In the genomic region with DNA sequence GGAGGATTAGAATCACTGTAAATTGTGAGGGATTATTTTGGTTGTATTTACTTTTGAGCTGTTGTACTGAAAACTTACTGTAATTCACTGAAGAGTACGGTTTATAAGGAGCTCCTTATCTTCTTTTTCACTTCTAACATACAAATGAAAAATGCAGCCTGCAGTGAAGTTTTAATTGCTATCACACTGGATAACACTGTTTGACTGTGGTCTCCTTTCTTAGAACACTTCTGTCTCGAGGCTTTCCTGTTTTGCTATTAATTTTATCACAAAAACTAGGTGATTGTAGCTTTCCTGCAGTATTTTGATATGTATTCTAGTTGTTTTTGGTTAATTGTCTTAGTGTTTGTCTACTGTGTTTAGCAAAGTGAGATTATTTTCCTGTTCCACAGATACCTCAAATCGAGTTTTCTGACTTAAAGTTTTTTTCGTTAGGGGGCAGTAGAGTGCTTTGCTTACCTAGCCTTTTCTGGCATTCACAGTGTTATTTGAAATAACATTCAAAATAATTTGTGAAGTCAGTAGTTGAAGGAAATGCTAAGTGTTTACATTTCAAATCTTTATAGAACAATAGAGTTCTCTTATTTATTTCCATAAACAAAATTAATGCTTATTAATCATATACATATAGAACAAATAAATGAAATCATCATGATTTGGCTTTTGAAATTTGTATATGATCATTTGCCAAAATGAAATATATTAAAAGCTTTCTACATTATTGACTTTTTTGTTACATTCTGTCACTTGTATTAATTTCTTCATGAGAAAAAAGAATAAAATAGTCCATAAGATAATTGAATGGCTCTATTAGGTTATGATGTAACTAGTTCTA, we compare ENCODE assay signal across 8 cellular contexts. TPM values are rescaled to one million over a fixed set of nuclear protein-coding genes. Genes with fewer than 3 reads are reported as not detected.
DNase-seq lines count a peak whose midpoint lies in the region; ATAC-seq and TF ChIP-seq lines count a peak whose summit lies in the region.

No MANE protein-coding gene starts in this region.

- no peaks in the 10 kb centered on the region for H3K36me3 Mint-ChIP-seq in immature natural killer cell

- H3K36me3 ChIP-seq in testis (ENCODE audit: low read depth, missing control alignments), result no peaks in the 10 kb centered on the region

- peak overlapping the region in 1 of 5 donors; percentile 70 for H3K4me3 Mint-ChIP-seq in immature natural killer cell

- H3K4me1 ChIP-seq in testis, result peaks cover 6% of the 10 kb centered on the region

- TF ChIP-seq POLR2A in testis (IDR thresholded peaks at IDR 0.05), result no peak

- H3K9me3 ChIP-seq in testis, result no peaks in the 10 kb centered on the region

- TF ChIP-seq CTCF in astrocyte of the spinal cord (IDR thresholded peaks at IDR 0.05; ENCODE audit: low read depth, low read length), result peak; percentile 64
- TF ChIP-seq CTCF in testis (IDR thresholded peaks at IDR 0.05), result peak; percentile 67 to 76 (median 74)

- peaks cover 31 to 35% of the 10 kb centered on the region in 2 donors for H3K4me1 Mint-ChIP-seq in immature natural killer cell

- in situ Hi-C loops in astrocyte of the spinal cord (cut with HindIII; ENCODE audit: low sequenced_read_pairs), result no loop called here

- H3K27ac ChIP-seq in testis, result no peak overlapping the region

- ATAC-seq in HG02623 (IDR thresholded peaks at IDR 0.05; ENCODE audit: unreplicated experiment) (peak; percentile 33), HG02885 (IDR thresholded peaks at IDR 0.05; ENCODE audit: poor library complexity, unreplicated experiment) (no peak)

- intact Hi-C loops in testis (cut with DNase I; ENCODE audit: low total_unique reads), result no loop called here

- peak overlapping the region; percentile 76 to 93 (median 85) for H3K27ac Mint-ChIP-seq in immature natural killer cell

- no peaks in the 10 kb centered on the region for H3K9me3 Mint-ChIP-seq in immature natural killer cell

- DNase-seq in ELR (ENCODE audit: low read depth), result peak; percentile 73
- peak; percentile 9 for DNase-seq in NCI-H226
- peak; percentile 72 for DNase-seq in astrocyte of the spinal cord (ENCODE audit: low read depth, low spot score)
- DNase-seq in immature natural killer cell, result peak; percentile 35 to 54 (median 46)
- DNase-seq in testis, result no peak
- no peak for DNase-seq in activated CD8-positive, alpha-beta memory T cell treated with anti-CD3 and anti-CD28 coated beads, Interleukin-2, amount 50 U/mL, for 4 hours

- H3K4me3 ChIP-seq in astrocyte of the spinal cord (ENCODE audit: low read depth, low read length), result no peak overlapping the region
- no peak overlapping the region for H3K4me3 ChIP-seq in testis

- WGBS in testis, 2 donors, result 24 to 36% methylated on average over 4 of the region's 4 CpGs

- no peaks in the 10 kb centered on the region for H3K27me3 Mint-ChIP-seq in immature natural killer cell (ENCODE audit: low read depth in 3 of 3)

- no peaks in the 10 kb centered on the region for H3K27me3 ChIP-seq in testis

RNA-seq across cellular contexts. Expression of a gene that starts 52.9 kb away (rescaled TPM):
- polyA plus RNA-seq in immature natural killer cell (10 to 100 TPM; 48.8 to 69.1 (median 51.4) TPM), testis (ENCODE audit: insufficient read depth, low read depth, low replicate concordance) (16.6 TPM)
- total RNA-seq in testis, result 10 to 100 TPM; 29.7 to 36.1 TPM

Comparison
In these comparisons a context has a peak if more than half of its experiments do, and no peak if none do; other contexts are left out.
1. DNase-seq: peak in ELR (single experiment), NCI-H226 (single experiment), astrocyte of the spinal cord (single experiment) and immature natural killer cell (3 of 3); none in testis (single experiment) and activated CD8-positive, alpha-beta memory T cell treated with anti-CD3 and anti-CD28 coated beads, Interleukin-2, amount 50 U/mL, for 4 hours (single experiment).